Comparison of ENCODE assay signal across 9 cellular contexts in genomic region chr2:96174251-96175144, GRCh38.
A peak's percentile ranks its signal among the peaks of the same experiment; 100 is the strongest.
DNase-seq lines count a peak whose midpoint lies in the region; ATAC-seq and TF ChIP-seq lines count a peak whose summit lies in the region.
"Had no signal": no experiment of that assay in that cellular context is flagged by ENCODE, and none has a peak within 500 bp of the region (broad histone marks: within the 10 kb centered on the region; RNA-seq: fewer than 3 reads in every experiment).

No MANE protein-coding gene starts in this region.

- peak; percentile 84 for ATAC-seq in HG03095 (IDR thresholded peaks at IDR 0.05; ENCODE audit: unreplicated experiment)

- DNase-seq in NCI-H2081 (lab: John Stamatoyannopoulos, UW) = peak; percentile 62 to 67
- no peak for DNase-seq in NCI-H2081 treated with DMSO at 0.1 percent for 48 hours (lab: John Stamatoyannopoulos, UW)
- peak; percentile 32 for DNase-seq in NCI-H345 (lab: John Stamatoyannopoulos, UW)
- peak; percentile 84 for DNase-seq in activated CD4-positive, CD25-positive, alpha-beta regulatory T cell treated with anti-CD3 and anti-CD28 coated beads, Interleukin-2, amount 50 U/mL, for 72 hours
- peak; percentile 67 to 69 for DNase-seq in cardiac fibroblast (ENCODE audit: low read depth in 2 of 2)
- peak; percentile 64 for DNase-seq in kidney tubule cell (ENCODE audit: low spot score)
- peak; percentile 85 for DNase-seq in stimulated activated CD4-positive, alpha-beta T cell treated with anti-CD3 and anti-CD28 coated beads, Interleukin-4, amount 100 ng/mL, for 1 hour

- peak; percentile 93 for TF ChIP-seq CTCF in cardiac fibroblast (IDR thresholded peaks at IDR 0.05; ENCODE audit: low read depth, low read length)

- H3K4me3 ChIP-seq in cardiac fibroblast (replicated peaks in 1 of 2; ENCODE audit: low read depth in 2 of 2, low read length in 2 of 2) = no peak overlapping the region
- H3K4me3 ChIP-seq: BLaER1 had no signal
